Comparison of ENCODE assay signal across 1 cellular context in genomic region chr10:117216028-117216427, GRCh38.
TF ChIP-seq lines count a peak whose summit lies in the region.

No MANE protein-coding gene starts in this region.

TF ChIP-seq in IMR-90, 13 proteins besides CTCF, POLR2A, EP300 and RAD21 (continued from another document):
- no peak for TF ChIP-seq FOS (IDR thresholded peaks at IDR 0.05; ENCODE audit: low read depth, low read length)
